ENCODE assay signal across 1 cellular context in genomic region chr3:61573441-61573840, GRCh38.
TF ChIP-seq lines count a peak whose summit lies in the region.

No MANE protein-coding gene starts in this region.

TF ChIP-seq in WTC11, 78 proteins besides CTCF, POLR2A, EP300 and RAD21 (continued from another document):
- TF ChIP-seq AFF4 (CRISPR knock-in tag; IDR thresholded peaks at IDR 0.05; ENCODE audit: borderline replicate concordance) (no peak), RORB (CRISPR knock-in tag; IDR thresholded peaks at IDR 0.05) (no peak)
- TF ChIP-seq, protein P1, sequence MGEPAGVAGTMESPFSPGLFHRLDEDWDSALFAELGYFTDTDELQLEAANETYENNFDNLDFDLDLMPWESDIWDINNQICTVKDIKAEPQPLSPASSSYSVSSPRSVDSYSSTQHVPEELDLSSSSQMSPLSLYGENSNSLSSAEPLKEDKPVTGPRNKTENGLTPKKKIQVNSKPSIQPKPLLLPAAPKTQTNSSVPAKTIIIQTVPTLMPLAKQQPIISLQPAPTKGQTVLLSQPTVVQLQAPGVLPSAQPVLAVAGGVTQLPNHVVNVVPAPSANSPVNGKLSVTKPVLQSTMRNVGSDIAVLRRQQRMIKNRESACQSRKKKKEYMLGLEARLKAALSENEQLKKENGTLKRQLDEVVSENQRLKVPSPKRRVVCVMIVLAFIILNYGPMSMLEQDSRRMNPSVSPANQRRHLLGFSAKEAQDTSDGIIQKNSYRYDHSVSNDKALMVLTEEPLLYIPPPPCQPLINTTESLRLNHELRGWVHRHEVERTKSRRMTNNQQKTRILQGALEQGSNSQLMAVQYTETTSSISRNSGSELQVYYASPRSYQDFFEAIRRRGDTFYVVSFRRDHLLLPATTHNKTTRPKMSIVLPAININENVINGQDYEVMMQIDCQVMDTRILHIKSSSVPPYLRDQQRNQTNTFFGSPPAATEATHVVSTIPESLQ (CRISPR knock-in tag; IDR thresholded peaks at IDR 0.05), result no peak
- TF ChIP-seq, protein P2, sequence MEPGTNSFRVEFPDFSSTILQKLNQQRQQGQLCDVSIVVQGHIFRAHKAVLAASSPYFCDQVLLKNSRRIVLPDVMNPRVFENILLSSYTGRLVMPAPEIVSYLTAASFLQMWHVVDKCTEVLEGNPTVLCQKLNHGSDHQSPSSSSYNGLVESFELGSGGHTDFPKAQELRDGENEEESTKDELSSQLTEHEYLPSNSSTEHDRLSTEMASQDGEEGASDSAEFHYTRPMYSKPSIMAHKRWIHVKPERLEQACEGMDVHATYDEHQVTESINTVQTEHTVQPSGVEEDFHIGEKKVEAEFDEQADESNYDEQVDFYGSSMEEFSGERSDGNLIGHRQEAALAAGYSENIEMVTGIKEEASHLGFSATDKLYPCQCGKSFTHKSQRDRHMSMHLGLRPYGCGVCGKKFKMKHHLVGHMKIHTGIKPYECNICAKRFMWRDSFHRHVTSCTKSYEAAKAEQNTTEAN (CRISPR knock-in tag; IDR thresholded peaks at IDR 0.05), result no peak
